Comparison of ENCODE assay signal across 9 cellular contexts in genomic region chr6:44128020-44128917, GRCh38. TPM values are rescaled to one million over a fixed set of nuclear protein-coding genes. Genes with fewer than 3 reads are reported as not detected.
DNase-seq lines count a peak whose midpoint lies in the region; ATAC-seq and TF ChIP-seq lines count a peak whose summit lies in the region.
"Had no signal": no experiment of that assay in that cellular context is flagged by ENCODE, and none has a peak within 500 bp of the region (broad histone marks: within the 10 kb centered on the region; RNA-seq: fewer than 3 reads in every experiment).

No MANE protein-coding gene starts in this region.

- TF ChIP-seq EP300 in SK-N-SH (IDR thresholded peaks at IDR 0.05; ENCODE audit: borderline replicate concordance in 1 of 2, low read depth in 1 of 2, low read length in 1 of 2) (no peak), stomach (IDR thresholded peaks at IDR 0.05) (no peak)

- peaks cover 0 to 2% of the 10 kb centered on the region in 2 donors for H3K27me3 Mint-ChIP-seq in CD8-positive, alpha-beta memory T cell

- H3F3A ChIP-seq in SK-N-SH (replicated peaks; ENCODE audit: insufficient read depth) = peaks cover 11% of the 10 kb centered on the region

- peaks cover 46 to 69% (median 49%) of the 10 kb centered on the region in 3 donors for H3K4me1 Mint-ChIP-seq in CD8-positive, alpha-beta memory T cell

- no peaks in the 10 kb centered on the region for H3K9me2 ChIP-seq in SK-N-SH

- CTCF ChIA-PET in CD8-positive, alpha-beta memory T cell (lab: Charles Lee) = no interaction called here
- CTCF ChIA-PET in SK-N-SH (lab: Yijun Ruan, JAX) = interaction anchor here (1.0 to 2.0 kb wide), 5 partner anchors 16 to 359 kb away, joined by 3 to 7 read pairs (median 3); no protein-coding TSS in a partner anchor

- DNase-seq in CD8-positive, alpha-beta memory T cell = peak in 2 of 5 donors; percentile 17 to 52
- DNase-seq in SK-N-SH (peak; percentile 82), dorsolateral prefrontal cortex (peak in 4 of 10 donors; percentile 34 to 64 (median 43)), lower leg skin (ENCODE audit: low spot score in 2 of 2) (peak; percentile 35 to 88), stomach (peak; percentile 54), NCI-H187 (lab: John Stamatoyannopoulos, UW) (no peak)

- TF ChIP-seq RAD21 in SK-N-SH (IDR thresholded peaks at IDR 0.05; ENCODE audit: low read length) = no peak

- intact Hi-C loops in dorsolateral prefrontal cortex (cut with DNase I) = no loop called here
- intact Hi-C loops in lower leg skin (cut with DNase I; ENCODE audit: low total_unique reads) = no loop called here
- intact Hi-C loops in stomach (cut with DNase I; ENCODE audit: low total_unique reads) = no loop called here

- H3K9me3 Mint-ChIP-seq in CD8-positive, alpha-beta memory T cell = no peaks in the 10 kb centered on the region

- peak overlapping the region; percentile 75 to 96 (median 88) for H3K4me3 Mint-ChIP-seq in CD8-positive, alpha-beta memory T cell

- H3K36me3 Mint-ChIP-seq in CD8-positive, alpha-beta memory T cell = peaks cover 0 to 7% (median 2%) of the 10 kb centered on the region in 3 donors

- H3K27ac Mint-ChIP-seq in CD8-positive, alpha-beta memory T cell = peak overlapping the region in 6 of 8 donors; percentile 15 to 92 (median 73)

- peak overlapping the region; percentile 86; the same call in 1 of the 2 replicates for H2AFZ ChIP-seq in SK-N-SH (ENCODE audit: low read depth)

- POLR2A ChIA-PET in CD8-positive, alpha-beta memory T cell (lab: Charles Lee) = interaction anchor here (0.7 kb wide), 1 partner anchor 16 kb away, joined by 7 read pairs; no protein-coding TSS in a partner anchor
- POLR2A ChIA-PET in SK-N-SH (lab: Yijun Ruan, JAX) = no interaction called here

- H4K20me1 ChIP-seq in SK-N-SH (ENCODE audit: insufficient read depth) = peaks cover 33% of the 10 kb centered on the region

- TF ChIP-seq POLR2A in lower leg skin (IDR thresholded peaks at IDR 0.05) = no peak
- TF ChIP-seq POLR2A in stomach (IDR thresholded peaks at IDR 0.05) = no peak

- peak overlapping the region; percentile 78 for H3K9ac ChIP-seq in SK-N-SH

- 12% methylated on average over 35 of the region's 49 CpGs for WGBS in SK-N-SH (ENCODE audit: low lambda C conversion rate)
- WGBS in lower leg skin, 2 donors = 6 to 7% methylated on average over 40 of the region's 49 CpGs
- 1 to 6% (median 4%) methylated on average over 34 to 49 of the region's 49 CpGs for WGBS in stomach, 5 donors

- no peaks in the 10 kb centered on the region for H3K9me3 ChIP-seq in CD8-positive, alpha-beta memory T cell (ENCODE audit: low read length)
- no peaks in the 10 kb centered on the region for H3K9me3 ChIP-seq in SK-N-SH
- H3K9me3 ChIP-seq in stomach = no peaks in the 10 kb centered on the region

- TF ChIP-seq CTCF in SK-N-SH (IDR thresholded peaks at IDR 0.05) (peak; percentile 19; the same call in 1 of the 2 replicates), dorsolateral prefrontal cortex (IDR thresholded peaks at IDR 0.05 in 54 of 56, conservative IDR thresholded peaks at IDR 0.05 in 2 of 56; ENCODE audit: low read depth in 1 of 56, partially characterized antibody in 56 of 56) (peak in 12 of 56 donors; percentile 9 to 41 (median 20)), lower leg skin (IDR thresholded peaks at IDR 0.05) (no peak), stomach (IDR thresholded peaks at IDR 0.05) (peak in 1 of 7 experiments; percentile 6)

- H3K4me1 ChIP-seq in CD8-positive, alpha-beta memory T cell (ENCODE audit: insufficient read depth, low read length) = peaks cover 46% of the 10 kb centered on the region
- peaks cover 26 to 27% of the 10 kb centered on the region in 2 experiments; a peak in 3 of 4 replicates for H3K4me1 ChIP-seq in SK-N-SH (ENCODE audit: control insufficient read depth in 1 of 2, insufficient read depth in 2 of 2, low read depth in 1 of 2, low read length in 1 of 2)
- H3K4me1 ChIP-seq in stomach = peaks cover 32 to 73% (median 58%) of the 10 kb centered on the region in 4 donors

- H3K4me2 ChIP-seq in SK-N-SH = peak overlapping the region; percentile 98

- H3K27me3 ChIP-seq in CD8-positive, alpha-beta memory T cell (ENCODE audit: insufficient read depth, low read length, poor library complexity, severe bottlenecking) = no peaks in the 10 kb centered on the region
- H3K27me3 ChIP-seq in SK-N-SH (ENCODE audit: insufficient read depth) = no peaks in the 10 kb centered on the region
- H3K27me3 ChIP-seq in dorsolateral prefrontal cortex = no peaks in the 10 kb centered on the region
- H3K27me3 ChIP-seq in stomach = no peaks in the 10 kb centered on the region

- peak overlapping the region; percentile 59 for H3K27ac ChIP-seq in CD8-positive, alpha-beta memory T cell (ENCODE audit: low read depth, low read length)
- peak overlapping the region in 1 of 2 experiments; percentile 7; a peak in 1 of 4 replicates for H3K27ac ChIP-seq in SK-N-SH (ENCODE audit: low read depth in 2 of 2, low read length in 1 of 2)
- H3K27ac ChIP-seq in dorsolateral prefrontal cortex = peak overlapping the region in 57 of 59 donors; percentile 39 to 96 (median 84)
- H3K27ac ChIP-seq in stomach = peak overlapping the region; percentile 79 to 96 (median 92)

- ATAC-seq in GM21737 (IDR thresholded peaks at IDR 0.05; ENCODE audit: unreplicated experiment) (peak; percentile 21), HG02759 (IDR thresholded peaks at IDR 0.05; ENCODE audit: unreplicated experiment) (no peak)

- peaks cover 80% of the 10 kb centered on the region for H3K79me2 ChIP-seq in SK-N-SH (ENCODE audit: insufficient read depth)

- H3K4me3 ChIP-seq in CD8-positive, alpha-beta memory T cell (ENCODE audit: low read length) = peak overlapping the region; percentile 61
- H3K4me3 ChIP-seq in SK-N-SH (ENCODE audit: low read depth in 2 of 2, low read length in 1 of 2) (peak overlapping the region; percentile 62 to 92), dorsolateral prefrontal cortex (peak overlapping the region; percentile 73 to 100 (median 97)), lower leg skin (ENCODE audit: low read depth, poor library complexity, severe bottlenecking) (peak overlapping the region; percentile 75), stomach (peak overlapping the region; percentile 83 to 95 (median 88))

- no peaks in the 10 kb centered on the region for H3K36me3 ChIP-seq in CD8-positive, alpha-beta memory T cell (ENCODE audit: insufficient read depth, low read length)
- H3K36me3 ChIP-seq in SK-N-SH (replicated peaks in 1 of 2; ENCODE audit: control insufficient read depth in 1 of 2, insufficient read depth in 2 of 2, low read length in 1 of 2) (peaks cover 6% of the 10 kb centered on the region in 2 experiments), stomach (no peaks in the 10 kb centered on the region)

TF ChIP-seq in SK-N-SH, 30 proteins besides CTCF, POLR2A, EP300 and RAD21 (continues in another document):
- TF ChIP-seq FOXJ3 (CRISPR knock-in tag; IDR thresholded peaks at IDR 0.05) (no peak), USF1 (IDR thresholded peaks at IDR 0.05; ENCODE audit: borderline replicate concordance, low read depth) (no peak), GABPA (IDR thresholded peaks at IDR 0.05; ENCODE audit: low read depth) (no peak), NRF1 (IDR thresholded peaks at IDR 0.05; ENCODE audit: low read depth, low read length) (no peak), YY1 (IDR thresholded peaks at IDR 0.05; ENCODE audit: low read depth) (no peak), ZBTB33 (IDR thresholded peaks at IDR 0.05; ENCODE audit: borderline replicate concordance, low read depth) (no peak)

RNA-seq across cellular contexts. Expression of gene TMEM63B, which starts 0.9 kb away (rescaled TPM):
- 10 to 100 TPM; 18.4 to 20.3 TPM for total RNA-seq in CD8-positive, alpha-beta memory T cell
- polyA plus RNA-seq in CD8-positive, alpha-beta memory T cell = 1.9 TPM
- polyA plus RNA-seq in SK-N-SH (2012; rRNA removed) = 52.7 and 63.2 TPM in 2 replicates
- polyA plus RNA-seq in SK-N-SH (2012; cell fraction: cytosol; rRNA removed) = 26.9 and 37.6 TPM in 2 replicates
- polyA plus RNA-seq in SK-N-SH (2012; cell fraction: nucleus; rRNA removed) = 97.6 and 129 TPM in 2 replicates
- total RNA-seq in dorsolateral prefrontal cortex = 10 to 100 TPM; 42.4 to 95.8 (median 66.6) TPM
- 10 to 100 TPM; 73.4 to 91.2 (median 87.7) TPM for total RNA-seq in lower leg skin
- total RNA-seq in stomach = 10 to 100 TPM; 20.7 to 90.6 (median 57.8) TPM
- 10 to 100 TPM in 2 of 3 donors, 1 to 10 TPM in 1; 5.5 to 16.8 (median 14.8) TPM for polyA plus RNA-seq in stomach

RNA-seq across cellular contexts. Expression of gene MRPL14, which starts 1.0 kb away (rescaled TPM):
- 10 to 100 TPM; 48.5 to 48.7 TPM for total RNA-seq in CD8-positive, alpha-beta memory T cell
- polyA plus RNA-seq in CD8-positive, alpha-beta memory T cell = 108 TPM
- polyA plus RNA-seq in SK-N-SH (2012; rRNA removed) (92.4 and 97.0 TPM in 2 replicates), stomach (10 to 100 TPM; 61.1 to 82.3 (median 78.7) TPM)
- 72.1 and 86.3 TPM in 2 replicates for polyA plus RNA-seq in SK-N-SH (2012; cell fraction: cytosol; rRNA removed)
- polyA plus RNA-seq in SK-N-SH (2012; cell fraction: nucleus; rRNA removed) = 39.4 and 45.0 TPM in 2 replicates
- total RNA-seq in dorsolateral prefrontal cortex (10 to 100 TPM; 16.9 to 35.7 (median 25.3) TPM), lower leg skin (10 to 100 TPM; 45.7 to 74.3 (median 52.0) TPM), stomach (10 to 100 TPM; 17.0 to 59.1 (median 37.3) TPM)

RNA-seq across cellular contexts. Expression of gene CAPN11, which starts 30.4 kb away (rescaled TPM):
- total RNA-seq in CD8-positive, alpha-beta memory T cell = not detected
- polyA plus RNA-seq in CD8-positive, alpha-beta memory T cell = not detected
- polyA plus RNA-seq in SK-N-SH (2012; rRNA removed) = not detected in 2 replicates
- 0.01 TPM in 1 of 2 replicates, not detected in the other for polyA plus RNA-seq in SK-N-SH (2012; cell fraction: cytosol; rRNA removed)
- polyA plus RNA-seq in SK-N-SH (2012; cell fraction: nucleus; rRNA removed) = 0.04 TPM in 1 of 2 replicates, not detected in the other
- 1 to 10 TPM in 6 of 120 experiments, under 1 TPM in 48, not detected in 66; 0.17 to 1.6 (median 0.43) TPM for total RNA-seq in dorsolateral prefrontal cortex
- 1 to 10 TPM in 2 of 4 donors, under 1 TPM in 2; 0.72 to 1.1 (median 0.89) TPM for total RNA-seq in lower leg skin
- under 1 TPM in 1 of 5 donors, not detected in 4; 0.18 TPM for total RNA-seq in stomach
- under 1 TPM in 2 of 3 donors, not detected in 1; 0.15 to 0.19 TPM for polyA plus RNA-seq in stomach
- total RNA-seq: activated CD8-positive, alpha-beta memory T cell treated with anti-CD3 and anti-CD28 coated beads for 36 hours had no signal

Comparison
In these comparisons a context has a peak if more than half of its experiments do, and no peak if none do; other contexts are left out.
1. DNase-seq: peak in SK-N-SH (single experiment), lower leg skin (2 of 2) and stomach (single experiment); none in NCI-H187 (0 of 2).
2. Peak in every context shown above with its lines, with median percentiles within 50 percentile points of each other: H3K4me3 ChIP-seq.